ENCODE assay signal across 8 cellular contexts in the genomic region with DNA sequence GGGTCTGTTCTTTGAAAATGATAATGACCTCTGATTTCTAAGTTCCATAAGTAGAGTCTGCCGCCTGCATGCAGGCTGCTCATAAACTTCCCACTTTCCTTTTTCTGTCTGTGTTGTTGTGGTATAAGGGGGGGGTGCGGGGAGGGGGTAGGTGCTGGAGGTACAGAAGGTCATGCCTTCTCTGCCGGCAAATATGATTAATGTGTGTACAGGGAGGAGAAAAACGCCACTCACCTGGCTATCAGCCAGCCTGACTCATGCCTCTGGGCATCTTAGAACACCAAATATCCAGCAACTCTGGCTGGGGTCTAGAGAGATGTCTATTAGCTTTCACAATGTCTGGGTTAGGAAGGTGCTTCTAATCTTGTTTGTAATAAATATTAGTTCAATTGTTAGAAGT.
DNase-seq lines count a peak whose midpoint lies in the region; ATAC-seq, FAIRE-seq and TF ChIP-seq lines count a peak whose summit lies in the region.

No MANE protein-coding gene starts in this region.

- CTCF ChIA-PET in A549 (lab: Yijun Ruan, JAX), result interaction anchor here (1.8 to 2.1 kb wide), 3 partner anchors 30 to 117 kb away, joined by 5 to 8 read pairs (median 7); no protein-coding TSS in a partner anchor

- no peak for TF ChIP-seq POLR2A in A549 (IDR thresholded peaks at IDR 0.05; ENCODE audit: low read length)

- TF ChIP-seq EP300 in A549 (IDR thresholded peaks at IDR 0.05), result peak in 1 of 2 experiments; percentile 67; a peak in 1 of 5 replicates

- peak overlapping the region; percentile 85 to 90 for H3K27ac ChIP-seq in A549
- H3K27ac ChIP-seq in skin epidermis, result peak overlapping the region in 13 of 21 experiments; percentile 26 to 77 (median 54)

- H3K9me3 ChIP-seq in A549, result no peaks in the 10 kb centered on the region

- 0% methylated on average over 4 of the region's 4 CpGs for WGBS in A549 (ENCODE audit: missing lambda C conversion rate)

- TF ChIP-seq CTCF in A549 (IDR thresholded peaks at IDR 0.05) (no peak), HFF-Myc (IDR thresholded peaks at IDR 0.05; ENCODE audit: low read depth, low read length, missing control alignments) (no peak)

- POLR2A ChIA-PET in A549 (lab: Yijun Ruan, JAX), result interaction anchor here (0.6 to 3.0 kb wide), 10 partner anchors 25 to 437 kb away, joined by 3 to 19 read pairs (median 6); partner anchors contain the start of gene EFNA5

- peaks cover 81% of the 10 kb centered on the region for H3K4me1 ChIP-seq in A549

- H3K4me2 ChIP-seq in A549, result peak overlapping the region; percentile 71

- peak; percentile 89 to 91 for ATAC-seq in A549
- ATAC-seq in GM21526 (IDR thresholded peaks at IDR 0.05; ENCODE audit: low FRiP score, unreplicated experiment), result no peak

- H3K4me3 ChIP-seq in A549, result peak overlapping the region; percentile 34
- no peak overlapping the region for H3K4me3 ChIP-seq in HFF-Myc (replicated peaks; ENCODE audit: low read depth, low read length)
- H3K4me3 ChIP-seq in skin epidermis, result no peak overlapping the region

- DNase-seq in A549 (ENCODE audit: low read depth in 1 of 2, low spot score in 1 of 2) (peak; percentile 86 to 97), HFF-Myc (ENCODE audit: extremely low read depth, low read depth) (peak; percentile 41), RKO (ENCODE audit: low spot score) (peak; percentile 83), glomerular endothelial cell (ENCODE audit: extremely low read depth, low read depth, low spot score) (peak; percentile 94), T-helper 9 cell (no peak), NCI-H1092 treated with DMSO at 0.1 percent for 48 hours (lab: John Stamatoyannopoulos, UW) (no peak)

- FAIRE-seq in A549 (lab: Jason Lieb, UNC), result peak; percentile 18

- peak; percentile 14 to 56; a peak in 4 of 5 replicates for TF ChIP-seq RAD21 in A549 (conservative IDR thresholded peaks at IDR 0.05 in 1 of 2, IDR thresholded peaks at IDR 0.05 in 1 of 2)

TF ChIP-seq in A549, 52 proteins besides CTCF, POLR2A, EP300 and RAD21 (continues in another document):
- TF ChIP-seq KDM5A (IDR thresholded peaks at IDR 0.05) (no peak), ZC3H11A (IDR thresholded peaks at IDR 0.05) (no peak), CEBPB (IDR thresholded peaks at IDR 0.05) (peak in 1 of 2 experiments; percentile 49; a peak in 1 of 4 replicates), ZSCAN20 (CRISPR knock-in tag; IDR thresholded peaks at IDR 0.05) (no peak), RCOR1 (IDR thresholded peaks at IDR 0.05; ENCODE audit: low read depth, low read length) (no peak), NPAS2 (CRISPR knock-in tag; IDR thresholded peaks at IDR 0.05; ENCODE audit: borderline replicate concordance) (no peak), FOSB (CRISPR knock-in tag; IDR thresholded peaks at IDR 0.05) (no peak), RARB (CRISPR knock-in tag; IDR thresholded peaks at IDR 0.05) (peak; percentile 89; the same call in 1 of the 2 replicates), MYC (IDR thresholded peaks at IDR 0.05; ENCODE audit: borderline replicate concordance, low read length) (peak; percentile 66), BHLHE40 (IDR thresholded peaks at IDR 0.05; ENCODE audit: low read depth, low read length) (no peak), KDM1A (IDR thresholded peaks at IDR 0.05; ENCODE audit: low read depth) (no peak), ZFP36 (IDR thresholded peaks at IDR 0.05; ENCODE audit: borderline replicate concordance, partially characterized antibody) (no peak), HEYL (CRISPR knock-in tag; IDR thresholded peaks at IDR 0.05) (no peak), RFX5 (IDR thresholded peaks at IDR 0.05) (no peak), FOSL2 (IDR thresholded peaks at IDR 0.05) (peak; percentile 90), FOSL2 (CRISPR knock-in tag; IDR thresholded peaks at IDR 0.05) (peak; percentile 95), JUNB (IDR thresholded peaks at IDR 0.05) (peak; percentile 85), ZNF302 (CRISPR knock-in tag; IDR thresholded peaks at IDR 0.05) (no peak), GATA3 (IDR thresholded peaks at IDR 0.05; ENCODE audit: borderline replicate concordance) (peak; percentile 92), TP53 (CRISPR knock-in tag; IDR thresholded peaks at IDR 0.05) (no peak), EHMT2 (IDR thresholded peaks at IDR 0.05; ENCODE audit: low read depth) (no peak), ESRRA (IDR thresholded peaks at IDR 0.05; ENCODE audit: borderline replicate concordance, low read length) (no peak), HMGXB4 (CRISPR knock-in tag; IDR thresholded peaks at IDR 0.05; ENCODE audit: borderline replicate concordance) (no peak), FOXS1 (CRISPR knock-in tag; IDR thresholded peaks at IDR 0.05) (no peak), CBX8 (IDR thresholded peaks at IDR 0.05) (no peak), HDAC2 (IDR thresholded peaks at IDR 0.05) (no peak), HOXB5 (CRISPR knock-in tag; IDR thresholded peaks at IDR 0.05) (peak; percentile 98), MAZ (IDR thresholded peaks at IDR 0.05; ENCODE audit: borderline replicate concordance, low read depth, low read length) (peak; percentile 89; the same call in 1 of the 2 replicates), JUN (IDR thresholded peaks at IDR 0.05) (peak; percentile 91 to 94; a peak in 4 of 5 replicates), REST (IDR thresholded peaks at IDR 0.05) (no peak), HES2 (IDR thresholded peaks at IDR 0.05) (no peak), CHD2 (IDR thresholded peaks at IDR 0.05; ENCODE audit: low read length, partially characterized antibody) (no peak), TFCP2L1 (CRISPR knock-in tag; IDR thresholded peaks at IDR 0.05) (no peak)
- TF ChIP-seq, protein P1, sequence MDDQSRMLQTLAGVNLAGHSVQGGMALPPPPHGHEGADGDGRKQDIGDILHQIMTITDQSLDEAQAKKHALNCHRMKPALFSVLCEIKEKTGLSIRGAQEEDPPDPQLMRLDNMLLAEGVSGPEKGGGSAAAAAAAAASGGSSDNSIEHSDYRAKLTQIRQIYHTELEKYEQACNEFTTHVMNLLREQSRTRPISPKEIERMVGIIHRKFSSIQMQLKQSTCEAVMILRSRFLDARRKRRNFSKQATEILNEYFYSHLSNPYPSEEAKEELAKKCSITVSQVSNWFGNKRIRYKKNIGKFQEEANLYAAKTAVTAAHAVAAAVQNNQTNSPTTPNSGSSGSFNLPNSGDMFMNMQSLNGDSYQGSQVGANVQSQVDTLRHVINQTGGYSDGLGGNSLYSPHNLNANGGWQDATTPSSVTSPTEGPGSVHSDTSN (IDR thresholded peaks at IDR 0.05), result peak; percentile 73; the same call in 1 of the 2 replicates
- TF ChIP-seq, protein P2, sequence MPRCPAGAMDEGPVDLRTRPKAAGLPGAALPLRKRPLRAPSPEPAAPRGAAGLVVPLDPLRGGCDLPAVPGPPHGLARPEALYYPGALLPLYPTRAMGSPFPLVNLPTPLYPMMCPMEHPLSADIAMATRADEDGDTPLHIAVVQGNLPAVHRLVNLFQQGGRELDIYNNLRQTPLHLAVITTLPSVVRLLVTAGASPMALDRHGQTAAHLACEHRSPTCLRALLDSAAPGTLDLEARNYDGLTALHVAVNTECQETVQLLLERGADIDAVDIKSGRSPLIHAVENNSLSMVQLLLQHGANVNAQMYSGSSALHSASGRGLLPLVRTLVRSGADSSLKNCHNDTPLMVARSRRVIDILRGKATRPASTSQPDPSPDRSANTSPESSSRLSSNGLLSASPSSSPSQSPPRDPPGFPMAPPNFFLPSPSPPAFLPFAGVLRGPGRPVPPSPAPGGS (IDR thresholded peaks at IDR 0.05), result peak; percentile 91; the same call in 2 of the 3 replicates

Comparison
In these comparisons a context has a peak if more than half of its experiments do, and no peak if none do; other contexts are left out.
1. DNase-seq: peak in A549 (2 of 2), HFF-Myc (single experiment), RKO (single experiment) and glomerular endothelial cell (single experiment); none in T-helper 9 cell (single experiment) and NCI-H1092 treated with DMSO at 0.1 percent for 48 hours (single experiment).